ENCODE assay signal across 27 cellular contexts in the genomic region with DNA sequence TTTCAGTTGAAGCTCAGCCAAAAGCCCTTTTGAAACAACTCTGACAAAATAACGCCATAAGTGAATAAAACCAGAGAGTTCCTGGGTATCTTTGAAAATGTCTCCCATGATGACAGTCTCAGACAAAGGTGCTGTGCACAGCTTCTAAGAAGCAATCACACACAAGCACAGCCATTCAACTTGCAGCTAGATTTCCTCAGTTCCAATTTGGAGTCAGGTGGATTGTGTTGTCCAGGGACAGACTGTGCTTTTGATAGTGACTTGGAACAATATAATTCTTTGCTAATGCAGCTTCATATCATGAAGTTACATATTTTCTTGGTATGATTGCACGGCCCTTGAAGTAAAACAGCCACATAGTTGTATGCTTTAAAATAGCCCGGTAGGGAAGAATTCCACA.
"Had no signal": no experiment of that assay in that cellular context is flagged by ENCODE, and none has a peak within 500 bp of the region (broad histone marks: within the 10 kb centered on the region; RNA-seq: fewer than 3 reads in every experiment).

No MANE protein-coding gene starts in this region.

- H3K36me3 ChIP-seq: adrenal gland, colonic mucosa had no signal

- ATAC-seq: activated CD4-positive, alpha-beta T cell treated with anti-CD3 and anti-CD28 coated beads for 36 hours; activated CD8-positive, alpha-beta memory T cell treated with anti-CD3 and anti-CD28 coated beads, Interleukin-2, amount 10 ng/mL, durations not matched to agents 7 days and 5 days; activated CD8-positive, alpha-beta T cell treated with anti-CD3 and anti-CD28 coated beads, Interleukin-2, amount 10 ng/mL, durations not matched to agents 7 days and 5 days; activated naive CD8-positive, alpha-beta T cell treated with anti-CD3 and anti-CD28 coated beads, Interleukin-2, amount 50 U/mL, for 24 hours; body of pancreas; gastroesophageal sphincter had no signal

- DNase-seq: activated CD4-positive, alpha-beta memory T cell treated with anti-CD3 and anti-CD28 coated beads for 36 hours; activated CD4-positive, alpha-beta T cell treated with anti-CD3 and anti-CD28 coated beads for 36 hours; activated CD4-positive, alpha-beta T cell treated with anti-CD3 and anti-CD28 coated beads, Interleukin-2, amount 10 ng/mL, durations not matched to agents 24 days and 14 days; activated CD4-positive, CD25-positive, alpha-beta regulatory T cell; activated CD4-positive, CD25-positive, alpha-beta regulatory T cell treated with anti-CD3 and anti-CD28 coated beads, Interleukin-2, amount 50 U/mL, for 72 hours; activated CD8-positive, alpha-beta memory T cell treated with anti-CD3 and anti-CD28 coated beads, Interleukin-2, amount 10 ng/mL, durations not matched to agents 7 days and 5 days; activated CD8-positive, alpha-beta memory T cell treated with anti-CD3 and anti-CD28 coated beads, Interleukin-2, amount 50 U/mL, for 4 hours; activated CD8-positive, alpha-beta T cell treated with anti-CD3 and anti-CD28 coated beads, Interleukin-2, amount 10 ng/mL, durations not matched to agents 7 days and 5 days; activated effector memory CD4-positive, alpha-beta T cell treated with anti-CD3 and anti-CD28 coated beads, Interleukin-2, amount 50 U/mL, for 16 hours; activated naive CD4-positive, alpha-beta T cell treated with anti-CD3 and anti-CD28 coated beads for 36 hours; activated naive CD8-positive, alpha-beta T cell treated with anti-CD3 and anti-CD28 coated beads for 36 hours; activated naive CD8-positive, alpha-beta T cell treated with anti-CD3 and anti-CD28 coated beads, Interleukin-2, amount 50 U/mL, for 24 hours; activated T-cell treated with anti-CD3 and anti-CD28 coated beads, Interleukin-2, amount 50 U/mL, for 1 hour; activated T-cell treated with anti-CD3 and anti-CD28 coated beads, Interleukin-2, amount 50 U/mL, for 48 hours; adrenal gland; amygdala; aorta; body of pancreas; central memory CD4-positive, alpha-beta T cell; cerebellar nuclear complex; colonic mucosa; effector CD8-positive, alpha-beta T cell; esophagus squamous epithelium; foreskin melanocyte; T-helper 2 cell had no signal

- H3K9me3 ChIP-seq: adrenal gland, body of pancreas, colonic mucosa, esophagus squamous epithelium, gastroesophageal sphincter had no signal

- H3K27me3 ChIP-seq: adrenal gland, body of pancreas, colonic mucosa, esophagus squamous epithelium, gastroesophageal sphincter had no signal

- H3K4me3 ChIP-seq: adrenal gland, body of pancreas, colonic mucosa, esophagus squamous epithelium, gastroesophageal sphincter had no signal

- H3K4me1 ChIP-seq: adrenal gland, body of pancreas, colonic mucosa had no signal

- H3K27ac ChIP-seq: adrenal gland, body of pancreas, colonic mucosa, epithelial cell of prostate, gastroesophageal sphincter had no signal
